In the genomic region with DNA sequence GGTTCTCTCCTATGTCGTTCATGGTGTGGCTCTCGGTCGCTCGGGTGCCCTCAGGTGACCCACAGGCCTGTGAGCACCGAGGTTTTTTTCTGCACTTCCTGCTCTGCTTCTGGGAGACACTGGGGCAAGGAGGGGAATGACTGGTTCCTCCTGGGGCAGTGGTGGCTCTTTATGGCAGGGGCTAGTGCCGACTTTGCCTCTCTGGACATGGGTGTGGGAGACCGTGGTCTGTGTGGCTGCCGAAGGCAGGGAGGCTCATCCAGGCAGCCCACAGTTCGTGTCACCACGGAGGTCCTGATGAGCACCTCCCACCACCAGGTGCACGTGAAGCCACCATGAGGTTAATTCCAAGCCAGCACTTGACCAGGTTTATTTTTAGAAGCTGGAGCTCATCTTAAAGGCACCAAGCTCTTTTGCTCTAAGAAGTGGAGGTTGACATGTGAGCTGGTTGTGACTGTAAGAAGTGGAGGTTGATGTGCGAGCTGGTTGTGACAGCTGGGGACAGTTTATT, we compare ENCODE assay signal across 12 cellular contexts. TPM values are rescaled to one million over a fixed set of nuclear protein-coding genes. Genes with fewer than 3 reads are reported as not detected.
DNase-seq lines count a peak whose midpoint lies in the region; ATAC-seq and TF ChIP-seq lines count a peak whose summit lies in the region.
"Had no signal": no experiment of that assay in that cellular context is flagged by ENCODE, and none has a peak within 500 bp of the region (broad histone marks: within the 10 kb centered on the region; RNA-seq: fewer than 3 reads in every experiment).

No MANE protein-coding gene starts in this region.

- no peak overlapping the region for H3K4me2 ChIP-seq in neural cell (ENCODE audit: low read length)

- DNase-seq in NCI-H2171 treated with DMSO at 0.1 percent for 48 hours (lab: John Stamatoyannopoulos, UW) (peak; percentile 7), NCI-H2171 (lab: John Stamatoyannopoulos, UW) (no peak), NCI-H1694 (lab: John Stamatoyannopoulos, UW) (no peak), SIG-M5 (lab: John Stamatoyannopoulos, UW) (no peak), AG08396 (ENCODE audit: low spot score) (no peak)
- peak; percentile 57 to 68 for DNase-seq in activated T-cell treated with anti-CD3 and anti-CD28 coated beads, Interleukin-2, amount 50 U/mL, for 72 hours
- DNase-seq: islet precursor cell, SW 1271 had no signal

- no peaks in the 10 kb centered on the region for H3K79me2 ChIP-seq in neural cell (replicated peaks; ENCODE audit: insufficient read depth, low read length)

- no peak for TF ChIP-seq EP300 in neural cell (conservative IDR thresholded peaks at IDR 0.05; ENCODE audit: poor library complexity, severe bottlenecking)

- no peaks in the 10 kb centered on the region for H3K9me3 ChIP-seq in neural cell (ENCODE audit: low read length)

- peak overlapping the region; percentile 33 for H3K9ac ChIP-seq in neural cell (ENCODE audit: low read length)

- H3K9me2 ChIP-seq in neural cell (ENCODE audit: insufficient read depth, low read length), result no peaks in the 10 kb centered on the region

- peak overlapping the region; percentile 79 to 88 for H3K4me3 Mint-ChIP-seq in activated T-cell treated with anti-CD3 and anti-CD28 coated beads, Interleukin-2, amount 50 U/mL, for 72 hours

- H3K36me3 Mint-ChIP-seq in activated T-cell treated with anti-CD3 and anti-CD28 coated beads, Interleukin-2, amount 50 U/mL, for 72 hours (ENCODE audit: insufficient read depth in 2 of 2), result no peaks in the 10 kb centered on the region
- H3K36me3 Mint-ChIP-seq: IgD-negative memory B cell had no signal

- no peaks in the 10 kb centered on the region for H3F3A ChIP-seq in neural cell (ENCODE audit: insufficient read depth, low read length, poor library complexity, severe bottlenecking)

- H3K27me3 Mint-ChIP-seq in activated T-cell treated with anti-CD3 and anti-CD28 coated beads, Interleukin-2, amount 50 U/mL, for 72 hours (ENCODE audit: low read depth), result no peaks in the 10 kb centered on the region
- H3K27me3 Mint-ChIP-seq: IgD-negative memory B cell had no signal

- peak overlapping the region; percentile 97 for H3K27ac Mint-ChIP-seq in activated T-cell treated with anti-CD3 and anti-CD28 coated beads, Interleukin-2, amount 50 U/mL, for 72 hours

- no peak overlapping the region for H2AFZ ChIP-seq in neural cell (ENCODE audit: low read depth, low read length)

- peak overlapping the region; percentile 28 for H3K4me3 ChIP-seq in neural cell (ENCODE audit: low read length)
- H3K4me3 ChIP-seq: cardiac muscle cell had no signal

- H3K4me1 Mint-ChIP-seq in activated T-cell treated with anti-CD3 and anti-CD28 coated beads, Interleukin-2, amount 50 U/mL, for 72 hours (ENCODE audit: low read depth), result peaks cover 42% of the 10 kb centered on the region

- H3K36me3 ChIP-seq in neural cell (ENCODE audit: insufficient read depth, low read length), result no peaks in the 10 kb centered on the region
- H3K36me3 ChIP-seq: cardiac muscle cell had no signal

- no peak for TF ChIP-seq RAD21 in neural cell (conservative IDR thresholded peaks at IDR 0.05)

- peak; percentile 52 for ATAC-seq in HG02678 (IDR thresholded peaks at IDR 0.05; ENCODE audit: unreplicated experiment)
- ATAC-seq in activated T-cell treated with anti-CD3 and anti-CD28 coated beads, Interleukin-2, amount 50 U/mL, for 72 hours (replicated peaks in 1 of 2), result peak; percentile 49 to 63

- H3K9me3 Mint-ChIP-seq in activated T-cell treated with anti-CD3 and anti-CD28 coated beads, Interleukin-2, amount 50 U/mL, for 72 hours, result no peaks in the 10 kb centered on the region
- H3K9me3 Mint-ChIP-seq: IgD-negative memory B cell had no signal

- no peak for TF ChIP-seq CTCF in neural cell (IDR thresholded peaks at IDR 0.05; ENCODE audit: poor library complexity, severe bottlenecking)

- H3K27me3 ChIP-seq in neural cell (ENCODE audit: insufficient read depth, low read depth, low read length), result no peaks in the 10 kb centered on the region
- H3K27me3 ChIP-seq: cardiac muscle cell had no signal

- no peak overlapping the region for H3K27ac ChIP-seq in neural cell (ENCODE audit: low read length)
- H3K27ac ChIP-seq: cardiac muscle cell had no signal

- H4K20me1 ChIP-seq in neural cell (ENCODE audit: insufficient read depth), result no peaks in the 10 kb centered on the region

TF ChIP-seq in neural cell, 6 proteins besides CTCF, POLR2A, EP300 and RAD21:
- TF ChIP-seq TAF1 (IDR thresholded peaks at IDR 0.05; ENCODE audit: low read depth) (no peak), MXI1 (conservative IDR thresholded peaks at IDR 0.05; ENCODE audit: poor library complexity, severe bottlenecking) (no peak), EZH2 (IDR thresholded peaks at IDR 0.05; ENCODE audit: borderline replicate concordance, insufficient read depth, low read length, poor library complexity, severe bottlenecking) (no peak), SMC3 (conservative IDR thresholded peaks at IDR 0.05; ENCODE audit: poor library complexity) (no peak), POLR2AphosphoS5 (IDR thresholded peaks at IDR 0.05) (no peak)
- TF ChIP-seq, protein P1, sequence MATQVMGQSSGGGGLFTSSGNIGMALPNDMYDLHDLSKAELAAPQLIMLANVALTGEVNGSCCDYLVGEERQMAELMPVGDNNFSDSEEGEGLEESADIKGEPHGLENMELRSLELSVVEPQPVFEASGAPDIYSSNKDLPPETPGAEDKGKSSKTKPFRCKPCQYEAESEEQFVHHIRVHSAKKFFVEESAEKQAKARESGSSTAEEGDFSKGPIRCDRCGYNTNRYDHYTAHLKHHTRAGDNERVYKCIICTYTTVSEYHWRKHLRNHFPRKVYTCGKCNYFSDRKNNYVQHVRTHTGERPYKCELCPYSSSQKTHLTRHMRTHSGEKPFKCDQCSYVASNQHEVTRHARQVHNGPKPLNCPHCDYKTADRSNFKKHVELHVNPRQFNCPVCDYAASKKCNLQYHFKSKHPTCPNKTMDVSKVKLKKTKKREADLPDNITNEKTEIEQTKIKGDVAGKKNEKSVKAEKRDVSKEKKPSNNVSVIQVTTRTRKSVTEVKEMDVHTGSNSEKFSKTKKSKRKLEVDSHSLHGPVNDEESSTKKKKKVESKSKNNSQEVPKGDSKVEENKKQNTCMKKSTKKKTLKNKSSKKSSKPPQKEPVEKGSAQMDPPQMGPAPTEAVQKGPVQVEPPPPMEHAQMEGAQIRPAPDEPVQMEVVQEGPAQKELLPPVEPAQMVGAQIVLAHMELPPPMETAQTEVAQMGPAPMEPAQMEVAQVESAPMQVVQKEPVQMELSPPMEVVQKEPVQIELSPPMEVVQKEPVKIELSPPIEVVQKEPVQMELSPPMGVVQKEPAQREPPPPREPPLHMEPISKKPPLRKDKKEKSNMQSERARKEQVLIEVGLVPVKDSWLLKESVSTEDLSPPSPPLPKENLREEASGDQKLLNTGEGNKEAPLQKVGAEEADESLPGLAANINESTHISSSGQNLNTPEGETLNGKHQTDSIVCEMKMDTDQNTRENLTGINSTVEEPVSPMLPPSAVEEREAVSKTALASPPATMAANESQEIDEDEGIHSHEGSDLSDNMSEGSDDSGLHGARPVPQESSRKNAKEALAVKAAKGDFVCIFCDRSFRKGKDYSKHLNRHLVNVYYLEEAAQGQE (IDR thresholded peaks at IDR 0.05; ENCODE audit: borderline replicate concordance), result no peak

RNA-seq across cellular contexts. Expression of gene DPYSL4, which starts 24.7 kb away (rescaled TPM):
- 1 to 10 TPM; 4.8 to 9.9 TPM for total RNA-seq in activated T-cell treated with anti-CD3 and anti-CD28 coated beads, Interleukin-2, amount 50 U/mL, for 72 hours
- polyA plus RNA-seq in neural cell, result 116 and 143 TPM in 2 replicates
- polyA minus RNA-seq in neural cell, result 102 and 118 TPM in 2 replicates
- polyA plus RNA-seq: IgD-negative memory B cell had no signal

Comparison
In these comparisons a context has a peak if more than half of its experiments do, and no peak if none do; other contexts are left out.
1. DNase-seq: peak in NCI-H2171 treated with DMSO at 0.1 percent for 48 hours (single experiment) and activated T-cell treated with anti-CD3 and anti-CD28 coated beads, Interleukin-2, amount 50 U/mL, for 72 hours (2 of 2); none in NCI-H2171 (single experiment), NCI-H1694 (single experiment), SIG-M5 (single experiment) and AG08396 (single experiment).